ENCODE assay signal across 9 cellular contexts in the genomic region with DNA sequence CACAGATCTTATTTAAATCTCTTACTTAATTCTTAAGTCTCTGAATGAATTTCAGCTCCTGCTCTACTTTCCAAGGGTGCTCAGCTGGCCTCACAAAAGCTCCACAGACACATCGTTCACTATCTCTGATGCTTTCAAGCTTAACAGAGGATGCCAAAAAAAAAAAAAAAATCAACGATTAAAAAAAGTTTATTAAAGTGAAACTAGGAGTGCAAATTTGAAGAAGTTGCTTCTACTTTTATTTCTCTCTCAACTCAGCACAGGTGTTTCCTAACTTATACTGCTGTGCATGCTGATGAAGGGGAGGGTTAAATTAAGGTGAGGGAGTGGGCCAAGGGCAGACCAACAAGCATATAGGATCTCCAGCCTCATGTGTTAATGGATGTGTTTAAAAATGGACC.
A peak's percentile ranks its signal among the peaks of the same experiment; 100 is the strongest.
DNase-seq lines count a peak whose midpoint lies in the region; TF ChIP-seq lines count a peak whose summit lies in the region.
"Had no signal": no experiment of that assay in that cellular context is flagged by ENCODE, and none has a peak within 500 bp of the region (broad histone marks: within the 10 kb centered on the region; RNA-seq: fewer than 3 reads in every experiment).

No MANE protein-coding gene starts in this region.

- intact Hi-C loops in tibial artery (cut with DNase I; ENCODE audit: low total_unique reads), result no loop called here

- peak overlapping the region; percentile 83 for H3K4me2 ChIP-seq in SU-DHL-6 (ENCODE audit: low read depth, low read length, poor library complexity, severe bottlenecking)
- H3K4me2 ChIP-seq in hepatocyte, result peak overlapping the region; percentile 52

- H3K4me3 ChIP-seq in SU-DHL-6 (ENCODE audit: insufficient read depth, low read length, poor library complexity, severe bottlenecking), result peak overlapping the region; percentile 29
- no peak overlapping the region for H3K4me3 ChIP-seq in hepatocyte
- peak overlapping the region; percentile 9 to 11 for H3K4me3 ChIP-seq in tibial artery
- no peak overlapping the region for H3K4me3 ChIP-seq in WERI-Rb-1 (ENCODE audit: low read depth, low read length)

- H3K27ac ChIP-seq in SU-DHL-6 (ENCODE audit: low read depth, low read length), result peak overlapping the region; percentile 88
- H3K27ac ChIP-seq in hepatocyte, result peak overlapping the region; percentile 59
- H3K27ac ChIP-seq in tibial artery, result peak overlapping the region; percentile 55 to 60
- H3K27ac ChIP-seq in WERI-Rb-1, result no peak overlapping the region

- H3K79me2 ChIP-seq in SU-DHL-6 (ENCODE audit: insufficient read depth, low read length) (no peaks in the 10 kb centered on the region), hepatocyte (peaks cover 7% of the 10 kb centered on the region)

- DNase-seq in NCI-H1417 (lab: John Stamatoyannopoulos, UW) (peak in 2 of 3 experiments; percentile 11 to 19), NCI-H1417 treated with DMSO at 0.1 percent for 48 hours (lab: John Stamatoyannopoulos, UW) (no peak), hepatocyte (ENCODE audit: low spot score) (no peak), tibial artery (no peak), GM10266 (ENCODE audit: extremely low spot score) (no peak), WERI-Rb-1 (no peak)
- no peak for DNase-seq in activated CD4-positive, alpha-beta T cell treated with anti-CD3 and anti-CD28 coated beads, Interleukin-2, amount 50 U/mL, for 48 hours
- DNase-seq: NCI-H446 treated with DMSO at 0.1 percent for 48 hours had no signal

- H3K9ac ChIP-seq in SU-DHL-6 (ENCODE audit: low read length), result peak overlapping the region; percentile 47; the same call in 1 of the 2 replicates

- TF ChIP-seq CTCF in SU-DHL-6 (IDR thresholded peaks at IDR 0.05; ENCODE audit: insufficient read depth, low read length, poor library complexity, severe bottlenecking) (no peak), hepatocyte (IDR thresholded peaks at IDR 0.05; ENCODE audit: poor library complexity) (no peak), tibial artery (IDR thresholded peaks at IDR 0.05) (no peak), GM10266 (IDR thresholded peaks at IDR 0.05; ENCODE audit: control insufficient read depth, insufficient read depth, low read depth, missing control alignments) (no peak), WERI-Rb-1 (IDR thresholded peaks at IDR 0.05; ENCODE audit: low read depth, low read length) (no peak)

- H3K36me3 ChIP-seq in SU-DHL-6 (ENCODE audit: low read length), result no peaks in the 10 kb centered on the region
- H3K36me3 ChIP-seq in hepatocyte (replicated peaks; ENCODE audit: insufficient read depth, low read depth), result no peaks in the 10 kb centered on the region
- no peaks in the 10 kb centered on the region for H3K36me3 ChIP-seq in tibial artery
- no peaks in the 10 kb centered on the region for H3K36me3 ChIP-seq in WERI-Rb-1

- H3K9me2 ChIP-seq in SU-DHL-6 (replicated peaks; ENCODE audit: insufficient read depth, low read length), result no peaks in the 10 kb centered on the region
- H3K9me2 ChIP-seq in hepatocyte (replicated peaks; ENCODE audit: insufficient read depth), result no peaks in the 10 kb centered on the region

- H3K4me1 ChIP-seq in hepatocyte (ENCODE audit: insufficient read depth) (peaks cover 14% of the 10 kb centered on the region), tibial artery (peaks cover 0 to 39% (median 11%) of the 10 kb centered on the region in 4 donors)

- H4K20me1 ChIP-seq in SU-DHL-6 (ENCODE audit: low read depth, low read length) (no peaks in the 10 kb centered on the region), hepatocyte (ENCODE audit: insufficient read depth, poor library complexity, severe bottlenecking) (no peaks in the 10 kb centered on the region)

- H3F3A ChIP-seq in SU-DHL-6 (ENCODE audit: insufficient read depth), result peaks cover 49% of the 10 kb centered on the region

- no peak overlapping the region for H2AFZ ChIP-seq in SU-DHL-6 (ENCODE audit: low read depth, low read length, severe bottlenecking)
- no peak overlapping the region for H2AFZ ChIP-seq in hepatocyte

- WGBS in hepatocyte (ENCODE audit: low lambda C conversion rate, missing lambda C conversion rate), result 56% methylated on average over 2 of the region's 2 CpGs

- H3K9me3 ChIP-seq in SU-DHL-6 (ENCODE audit: insufficient read depth, low read length), result no peaks in the 10 kb centered on the region
- H3K9me3 ChIP-seq in hepatocyte (ENCODE audit: low read depth), result no peaks in the 10 kb centered on the region
- H3K9me3 ChIP-seq in tibial artery, result no peaks in the 10 kb centered on the region
- H3K9me3 ChIP-seq in WERI-Rb-1 (ENCODE audit: severe bottlenecking), result no peaks in the 10 kb centered on the region

- H3K27me3 ChIP-seq in SU-DHL-6 (ENCODE audit: low read length) (no peaks in the 10 kb centered on the region), hepatocyte (no peaks in the 10 kb centered on the region), tibial artery (no peaks in the 10 kb centered on the region), WERI-Rb-1 (ENCODE audit: insufficient read depth, low read depth, severe bottlenecking) (peaks cover 68% of the 10 kb centered on the region)

Comparison
In these comparisons a context has a peak if more than half of its experiments do, and no peak if none do; other contexts are left out.
1. DNase-seq: peak in NCI-H1417 (2 of 3); none in NCI-H1417 treated with DMSO at 0.1 percent for 48 hours (single experiment), hepatocyte (single experiment), tibial artery (0 of 2), GM10266 (single experiment), activated CD4-positive, alpha-beta T cell treated with anti-CD3 and anti-CD28 coated beads, Interleukin-2, amount 50 U/mL, for 48 hours (0 of 2) and WERI-Rb-1 (single experiment).
2. H3K4me3 ChIP-seq: peak in SU-DHL-6 (single experiment) and tibial artery (2 of 2); none in hepatocyte (single experiment) and WERI-Rb-1 (single experiment).